11 cellular contexts compared by ENCODE assay signal in the genomic region with DNA sequence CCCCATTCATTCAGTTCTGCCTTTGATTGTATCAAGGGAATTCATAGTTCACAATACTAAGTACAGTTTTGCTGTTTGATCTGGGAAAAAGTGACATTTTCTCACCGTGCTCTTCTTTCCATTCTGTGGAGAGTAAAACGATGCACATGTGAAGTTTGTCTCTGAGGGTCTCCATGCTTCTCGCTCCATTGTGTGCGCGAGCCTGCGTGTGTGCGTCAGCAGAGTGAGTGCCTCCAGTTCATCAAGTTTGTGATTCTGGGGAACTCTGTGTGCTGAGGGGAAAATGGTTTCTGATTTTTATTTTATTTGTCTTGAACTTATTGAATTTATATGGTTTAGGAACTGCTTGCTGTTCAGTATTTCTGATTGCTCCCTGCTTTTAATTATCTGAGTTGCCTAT. TPM values are rescaled to one million over a fixed set of nuclear protein-coding genes. Genes with fewer than 3 reads are reported as not detected.
A peak's percentile ranks its signal among the peaks of the same experiment; 100 is the strongest.
DNase-seq lines count a peak whose midpoint lies in the region; ATAC-seq, FAIRE-seq and TF ChIP-seq lines count a peak whose summit lies in the region.
"Had no signal": no experiment of that assay in that cellular context is flagged by ENCODE, and none has a peak within 500 bp of the region (broad histone marks: within the 10 kb centered on the region; RNA-seq: fewer than 3 reads in every experiment).

No MANE protein-coding gene starts in this region.

- H3K79me2 ChIP-seq in Karpas-422 (ENCODE audit: low read length) (peaks cover 64% of the 10 kb centered on the region), K562 (ENCODE audit: control insufficient read depth, insufficient read depth, low read length) (peaks cover 87% of the 10 kb centered on the region)

- H3K36me3 ChIP-seq in Karpas-422 (ENCODE audit: insufficient read depth, low read length) (0 out of 2 replicates have a peak, but pooled peaks cover 3% of the 10 kb centered on the region), K562 (ENCODE audit: control insufficient read depth, insufficient read depth, low read length) (peaks cover 28% of the 10 kb centered on the region), neuronal stem cell (replicated peaks in 1 of 2; ENCODE audit: control insufficient read depth in 2 of 2, insufficient read depth in 2 of 2, low read length in 2 of 2) (no peaks in the 10 kb centered on the region)

- TF ChIP-seq EP300 in K562 (IDR thresholded peaks at IDR 0.05; ENCODE audit: low read length) = no peak

- intact Hi-C loops in K562 (cut with micrococcal nuclease) = no loop called here

- no TSS peak for BruUV-seq in K562 (replicated peaks; lab: Mats Ljungman, UMichigan)

- no peak overlapping the region for H2AK5ac ChIP-seq in neuronal stem cell (ENCODE audit: low read depth, low read length)

- ATAC-seq in K562 = peak; percentile 24

- H3K27me3 ChIP-seq in Karpas-422 (ENCODE audit: low read length) = no peaks in the 10 kb centered on the region
- H3K27me3 ChIP-seq in K562 (ENCODE audit: control insufficient read depth in 2 of 2, insufficient read depth in 2 of 2, low read length in 2 of 2) = no peaks in the 10 kb centered on the region
- peaks cover 0 to 43% (median 0%) of the 10 kb centered on the region in 3 experiments for H3K27me3 ChIP-seq in neuronal stem cell (ENCODE audit: control insufficient read depth in 3 of 3, insufficient read depth in 3 of 3, low read depth in 1 of 3, low read length in 3 of 3)

- H3K4me2 ChIP-seq in Karpas-422 (ENCODE audit: low read depth, low read length, poor library complexity, severe bottlenecking) = peak overlapping the region; percentile 68
- H3K4me2 ChIP-seq in K562 (ENCODE audit: insufficient read depth, low read length) = peak overlapping the region; percentile 95
- peak overlapping the region; percentile 45 for H3K4me2 ChIP-seq in neuronal stem cell (ENCODE audit: insufficient read depth, low read length, poor library complexity, severe bottlenecking)

- H2BK15ac ChIP-seq in neuronal stem cell (ENCODE audit: low read length) = no peak overlapping the region

- no peak overlapping the region for H4K8ac ChIP-seq in neuronal stem cell (ENCODE audit: low read depth, low read length)

- in situ Hi-C loops in K562 (cut with MboI) = no loop called here

- no peak overlapping the region for H3K14ac ChIP-seq in neuronal stem cell (ENCODE audit: low read length)

- DNase-seq in NCI-H82 (lab: John Stamatoyannopoulos, UW) = peak; percentile 1
- DNase-seq in NCI-H82 treated with DMSO at 0.1 percent for 48 hours (lab: John Stamatoyannopoulos, UW; ENCODE audit: unreplicated experiment) = no peak
- DNase-seq in Karpas-422 = no peak
- DNase-seq in K562 (ENCODE audit: extremely low read depth in 1 of 4, low spot score in 3 of 4) = peak in 1 of 4 experiments; percentile 54
- DNase-seq in neuronal stem cell (ENCODE audit: low spot score) = no peak
- DNase-seq in COLO668 (lab: John Stamatoyannopoulos, UW; ENCODE audit: unreplicated experiment) = no peak
- no peak for DNase-seq in stimulated activated CD4-positive, alpha-beta T cell treated with anti-CD3 and anti-CD28 coated beads, Interleukin-1b, Interleukin-23, amount 100 ng/mL, for 48 hours
- no peak for DNase-seq in iPS-NIHi11 (ENCODE audit: low spot score)
- DNase-seq: kidney, NCI-H2081 treated with DMSO at 0.1 percent for 48 hours had no signal

- no peak overlapping the region for H2BK5ac ChIP-seq in neuronal stem cell (ENCODE audit: low read length)

- no peak overlapping the region for H3K18ac ChIP-seq in neuronal stem cell (ENCODE audit: low read length)

- H3K4me3 ChIP-seq in Karpas-422 (ENCODE audit: low read length) (peak overlapping the region; percentile 78), K562 (peak overlapping the region; percentile 95), neuronal stem cell (ENCODE audit: low read length in 2 of 2) (peak overlapping the region; percentile 67 to 68)

- H4K91ac ChIP-seq in neuronal stem cell (ENCODE audit: low read depth, low read length, poor library complexity) = no peak overlapping the region

- FAIRE-seq in K562 (lab: Jason Lieb, UNC) = peak; percentile 78
- FAIRE-seq: A204.1, kidney had no signal

- H3K9me1 ChIP-seq in K562 (ENCODE audit: control insufficient read depth, insufficient read depth, low read length) = no peaks in the 10 kb centered on the region

- H2AFZ ChIP-seq in Karpas-422 (ENCODE audit: low read length) = no peak overlapping the region
- H2AFZ ChIP-seq in K562 (ENCODE audit: low read depth, low read length) = peak overlapping the region; percentile 77
- no peak overlapping the region for H2AFZ ChIP-seq in neuronal stem cell (ENCODE audit: low read length)

- H3K9ac ChIP-seq in Karpas-422 (ENCODE audit: low read length) (peak overlapping the region; percentile 82), K562 (ENCODE audit: insufficient read depth in 1 of 2, low read depth in 2 of 2, low read length in 2 of 2) (peak overlapping the region; percentile 87 to 89; a peak in 3 of 4 replicates), neuronal stem cell (ENCODE audit: low read depth, low read length, poor library complexity) (no peak overlapping the region)

- H3K9me2 ChIP-seq in Karpas-422 (replicated peaks; ENCODE audit: insufficient read depth, low read length) = no peaks in the 10 kb centered on the region

- H4K20me1 ChIP-seq in Karpas-422 (ENCODE audit: insufficient read depth, low read depth, low read length) (no peaks in the 10 kb centered on the region), K562 (replicated peaks; ENCODE audit: control insufficient read depth, insufficient read depth, low read length) (peaks cover 8% of the 10 kb centered on the region; the same call in 1 of the 2 replicates)

- CTCF ChIA-PET in K562 (lab: Yijun Ruan, JAX; ENCODE audit: low intra/inter-chr PET ratio) = no interaction called here

- POLR2A ChIA-PET in K562 (lab: Yijun Ruan, JAX) = interaction anchor here (1.1 to 1.3 kb wide), 2 partner anchors 13 to 108 kb away, joined by 3 to 4 read pairs; no protein-coding TSS in a partner anchor

- no peak for TF ChIP-seq POLR2A in K562 (conservative IDR thresholded peaks at IDR 0.05)

- no peak for TF ChIP-seq CTCF in K562 (IDR thresholded peaks at IDR 0.05 in 2 of 3, conservative IDR thresholded peaks at IDR 0.05 in 1 of 3; ENCODE audit: insufficient read depth in 2 of 3, low read depth in 1 of 3, low read length in 3 of 3)

- H3K9me3 ChIP-seq in Karpas-422 (ENCODE audit: low read length) (no peaks in the 10 kb centered on the region), K562 (replicated peaks; ENCODE audit: control insufficient read depth, insufficient read depth, low read depth, low read length) (no peaks in the 10 kb centered on the region), neuronal stem cell (replicated peaks in 1 of 2; ENCODE audit: control insufficient read depth in 2 of 2, insufficient read depth in 1 of 2, low read depth in 1 of 2, low read length in 2 of 2) (no peaks in the 10 kb centered on the region)

- no peak overlapping the region for H3K27ac ChIP-seq in Karpas-422 (ENCODE audit: low read length)
- peak overlapping the region; percentile 89 for H3K27ac ChIP-seq in K562 (ENCODE audit: extremely low read depth, low read depth, low read length)
- H3K27ac ChIP-seq in neuronal stem cell (replicated peaks; ENCODE audit: low read length) = no peak overlapping the region

- H3K4ac ChIP-seq in neuronal stem cell (ENCODE audit: low read length) = no peak overlapping the region

- H3K4me1 ChIP-seq in Karpas-422 (ENCODE audit: low read length) (peaks cover 30% of the 10 kb centered on the region), K562 (replicated peaks in 1 of 2; ENCODE audit: control insufficient read depth in 2 of 2, insufficient read depth in 2 of 2, low read length in 2 of 2) (peaks cover 14 to 36% of the 10 kb centered on the region in 2 experiments; a peak in 4 of 5 replicates), neuronal stem cell (ENCODE audit: control insufficient read depth in 2 of 2, insufficient read depth in 1 of 2, low read depth in 1 of 2, low read length in 2 of 2) (peaks cover 0 to 2% of the 10 kb centered on the region in 2 donors)

- H2BK12ac ChIP-seq in neuronal stem cell (ENCODE audit: low read length) = no peak overlapping the region

- H2BK120ac ChIP-seq in neuronal stem cell (ENCODE audit: low read depth, low read length) = no peak overlapping the region

- 3% methylated on average over 7 of the region's 7 CpGs for WGBS in K562 (ENCODE audit: insufficient coverage, low coverage, missing lambda C conversion rate)
- WGBS in neuronal stem cell (ENCODE audit: extremely low coverage in 2 of 2, insufficient read length in 2 of 2, insufficient replicate concordance in 1 of 2), 2 donors = no CpG with 5 or more reads among the region's 7 CpGs

- TF ChIP-seq RAD21 in K562 (CRISPR knock-in tag; conservative IDR thresholded peaks at IDR 0.05 in 1 of 2, IDR thresholded peaks at IDR 0.05 in 1 of 2) = no peak

- H3K79me1 ChIP-seq in neuronal stem cell (ENCODE audit: low read depth, low read length) = no peaks in the 10 kb centered on the region

- H3K23ac ChIP-seq in neuronal stem cell (ENCODE audit: low read depth, low read length, poor library complexity) = no peak overlapping the region

TF ChIP-seq in K562, 482 proteins besides CTCF, POLR2A, EP300 and RAD21 (continues in another document):
- TF ChIP-seq HEY1 (CRISPR knock-in tag; IDR thresholded peaks at IDR 0.05; ENCODE audit: borderline replicate concordance) = no peak
- peak; percentile 65 to 66 for TF ChIP-seq NRF1 (conservative IDR thresholded peaks at IDR 0.05 in 1 of 2, IDR thresholded peaks at IDR 0.05 in 1 of 2)
- 0 out of 4 replicates have a peak, but pooled peaks of 1 of the 2 experiments have one; percentile 28 for TF ChIP-seq HDAC1 (IDR thresholded peaks at IDR 0.05)

RNA-seq across cellular contexts. Expression of a gene that starts 2.0 kb away (rescaled TPM):
- 34.3 and 49.5 TPM in 2 replicates for total RNA-seq in Karpas-422 (2014; rRNA removed; shearing (Covaris generic); ENCODE audit: low replicate concordance)
- total RNA-seq in K562 (2011; cell fraction: chromatin; rRNA removed; ENCODE audit: low replicate concordance) = 7.1 and 28.5 TPM in 2 replicates
- 4.2 and 6.4 TPM in 2 replicates for total RNA-seq in K562 (2011; cell fraction: nucleolus; rRNA removed)
- total RNA-seq in K562 (2011; cell fraction: nucleoplasm; rRNA removed) = 8.8 and 15.3 TPM in 2 replicates
- total RNA-seq in K562 (2014; rRNA removed) (40.8 and 43.4 TPM in 2 replicates), K562 (2014; rRNA removed; fragmentation: Illumina TruSeq; extraction: Trizol) (72.9 and 82.8 TPM in 2 replicates), K562 (2015; rRNA removed; fragmentation: Illumina TruSeq; extraction: Trizol) (66.8 and 72.3 TPM in 2 replicates), K562 (2021) (50.1 and 50.7 TPM in 2 replicates)
- polyA plus RNA-seq in K562 (2011; rRNA removed) (29.4 and 50.9 TPM in 2 replicates), K562 (2014; fragmentation: Illumina TruSeq; extraction: Trizol) (53.0 and 64.7 TPM in 2 replicates), K562 (2014; fragmentation: Nextera tagmentation; extraction: Ambion mirVana) (10 to 100 TPM; 28.1 to 29.3 TPM), K562 (2014; rRNA removed) (38.6 and 39.5 TPM in 2 replicates)
- polyA plus RNA-seq in K562 (2011; cell fraction: cytosol; rRNA removed) = 6.9 and 10.6 TPM in 2 replicates
- polyA plus RNA-seq in K562 (2011; cell fraction: nucleus; rRNA removed) = 17.8 and 22.4 TPM in 2 replicates
- polyA plus RNA-seq in K562 (2012) = 31.4 and 44.2 TPM in 2 replicates
- 33.6 and 42.1 TPM in 2 replicates for polyA minus RNA-seq in K562 (2011; rRNA and poly(A)+ RNA removed)
- 18.1 and 24.6 TPM in 2 replicates for polyA minus RNA-seq in K562 (2011; cell fraction: cytosol; rRNA and poly(A)+ RNA removed)
- polyA minus RNA-seq in K562 (2011; cell fraction: nucleus; rRNA and poly(A)+ RNA removed) = 11.6 and 13.8 TPM in 2 replicates
- polyA plus RNA-seq in neuronal stem cell (2013, experiment 1 of 2) = 61.5 TPM
- 63.7 TPM for polyA plus RNA-seq in neuronal stem cell (2013, experiment 2 of 2)

Comparison
In these comparisons a context has a peak if more than half of its experiments do, and no peak if none do; other contexts are left out.
1. H3K4me2 ChIP-seq: peak in every context shown above with its lines; median percentile 95 in K562; 68 in Karpas-422; 45 in neuronal stem cell.